ENCODE assay signal across 10 cellular contexts in genomic region chr15:60372223-60372622, GRCh38. TPM values are rescaled to one million over a fixed set of nuclear protein-coding genes. Genes with fewer than 3 reads are reported as not detected.
A peak's percentile ranks its signal among the peaks of the same experiment; 100 is the strongest.
DNase-seq lines count a peak whose midpoint lies in the region; ATAC-seq and TF ChIP-seq lines count a peak whose summit lies in the region.
"Had no signal": no experiment of that assay in that cellular context is flagged by ENCODE, and none has a peak within 500 bp of the region (broad histone marks: within the 10 kb centered on the region; RNA-seq: fewer than 3 reads in every experiment).

No MANE protein-coding gene starts in this region.

- H3K9ac ChIP-seq in mammary epithelial cell (ENCODE audit: insufficient read depth, low read length), result peak overlapping the region; percentile 85

- peaks cover 27% of the 10 kb centered on the region for H4K20me1 ChIP-seq in mammary epithelial cell (ENCODE audit: insufficient read depth, low read length)

- H3K4me1 Mint-ChIP-seq in activated CD4-positive, alpha-beta T cell treated with anti-CD3 and anti-CD28 coated beads, Interleukin-2, amount 10 ng/mL, durations not matched to agents 24 days and 14 days, result peaks cover 26% of the 10 kb centered on the region
- peaks cover 13% of the 10 kb centered on the region for H3K4me1 Mint-ChIP-seq in activated CD4-positive, alpha-beta T cell treated with anti-CD3 and anti-CD28 coated beads for 36 hours

- no peak overlapping the region for H2AFZ ChIP-seq in mammary epithelial cell (ENCODE audit: low read depth, low read length)

- TF ChIP-seq EP300 in transverse colon (IDR thresholded peaks at IDR 0.05; ENCODE audit: low read depth), result no peak

- no peak for DNase-seq in activated CD4-positive, alpha-beta T cell treated with anti-CD3 and anti-CD28 coated beads, Interleukin-2, amount 10 ng/mL, durations not matched to agents 24 days and 14 days
- no peak for DNase-seq in activated CD4-positive, alpha-beta T cell treated with anti-CD3 and anti-CD28 coated beads for 36 hours
- DNase-seq in mammary epithelial cell (no peak), transverse colon (no peak), DMS79 (lab: John Stamatoyannopoulos, UW) (no peak), NK-92 (lab: John Stamatoyannopoulos, UW; ENCODE audit: unreplicated experiment) (no peak)
- DNase-seq: 8988T; activated naive CD8-positive, alpha-beta T cell treated with anti-CD3 and anti-CD28 coated beads, Interleukin-2, amount 50 U/mL, for 24 hours had no signal

- peaks cover 83% of the 10 kb centered on the region for H3K79me2 ChIP-seq in mammary epithelial cell (ENCODE audit: insufficient read depth, low read length)

- CTCF ChIA-PET in activated CD4-positive, alpha-beta T cell treated with anti-CD3 and anti-CD28 coated beads for 36 hours (lab: Charles Lee), result interaction anchor here (1.4 kb wide), 1 partner anchor 13 kb away, joined by 4 read pairs; no protein-coding TSS in a partner anchor
- CTCF ChIA-PET in mammary epithelial cell (lab: Charles Lee; ENCODE audit: low non-redundant PET), result no interaction called here

- H3K27me3 ChIP-seq in mammary epithelial cell (ENCODE audit: insufficient read depth, low read length), result no peaks in the 10 kb centered on the region
- H3K27me3 ChIP-seq in muscle layer of duodenum (ENCODE audit: low read depth, low read length), result no peaks in the 10 kb centered on the region
- no peaks in the 10 kb centered on the region for H3K27me3 ChIP-seq in transverse colon

- H3K4me3 ChIP-seq in mammary epithelial cell (replicated peaks in 1 of 3; ENCODE audit: insufficient read depth in 1 of 3, low read depth in 2 of 3, low read length in 3 of 3) (no peak overlapping the region), muscle layer of duodenum (ENCODE audit: low read depth in 1 of 2, low read length in 2 of 2) (no peak overlapping the region), transverse colon (no peak overlapping the region)

- dilution Hi-C loops in mammary epithelial cell (cut with HindIII; ENCODE audit: low sequenced_read_pairs), result no loop called here

- H3K27ac Mint-ChIP-seq in activated CD4-positive, alpha-beta T cell treated with anti-CD3 and anti-CD28 coated beads, Interleukin-2, amount 10 ng/mL, durations not matched to agents 24 days and 14 days, result peak overlapping the region; percentile 60
- no peak overlapping the region for H3K27ac Mint-ChIP-seq in activated CD4-positive, alpha-beta T cell treated with anti-CD3 and anti-CD28 coated beads for 36 hours

- H3K27ac ChIP-seq in mammary epithelial cell (ENCODE audit: insufficient read depth, low read depth, low read length), result peak overlapping the region; percentile 96
- peak overlapping the region; percentile 40 for H3K27ac ChIP-seq in muscle layer of duodenum (ENCODE audit: low read length)
- H3K27ac ChIP-seq in transverse colon, result peak overlapping the region; percentile 75 to 79 (median 77)

- H3K36me3 ChIP-seq in mammary epithelial cell (ENCODE audit: insufficient read depth, low read length) (peaks cover 60% of the 10 kb centered on the region), muscle layer of duodenum (ENCODE audit: control insufficient read depth in 1 of 2, insufficient read depth in 2 of 2, low read length in 2 of 2) (peaks cover 18 to 53% of the 10 kb centered on the region in 2 donors), transverse colon (peaks cover 0 to 16% (median 0%) of the 10 kb centered on the region in 4 donors)

- no peak for TF ChIP-seq POLR2A in transverse colon (IDR thresholded peaks at IDR 0.05)

- BruUV-seq in mammary epithelial cell (replicated peaks; lab: Mats Ljungman, UMichigan), result no TSS peak

- POLR2A ChIA-PET in activated CD4-positive, alpha-beta T cell treated with anti-CD3 and anti-CD28 coated beads for 36 hours (lab: Charles Lee), result no interaction called here

- H3K4me3 Mint-ChIP-seq in activated CD4-positive, alpha-beta T cell treated with anti-CD3 and anti-CD28 coated beads, Interleukin-2, amount 10 ng/mL, durations not matched to agents 24 days and 14 days, result no peak overlapping the region
- H3K4me3 Mint-ChIP-seq in activated CD4-positive, alpha-beta T cell treated with anti-CD3 and anti-CD28 coated beads for 36 hours, result no peak overlapping the region
- H3K4me3 Mint-ChIP-seq: activated naive CD8-positive, alpha-beta T cell treated with anti-CD3 and anti-CD28 coated beads, Interleukin-2, amount 50 U/mL, for 24 hours had no signal

- ATAC-seq in activated CD4-positive, alpha-beta T cell treated with anti-CD3 and anti-CD28 coated beads for 36 hours, result no peak
- ATAC-seq in HG03469 (IDR thresholded peaks at IDR 0.05; ENCODE audit: unreplicated experiment), result no peak
- ATAC-seq: activated naive CD8-positive, alpha-beta T cell treated with anti-CD3 and anti-CD28 coated beads, Interleukin-2, amount 50 U/mL, for 24 hours had no signal

- TF ChIP-seq CTCF in mammary epithelial cell (conservative IDR thresholded peaks at IDR 0.05 in 1 of 2, IDR thresholded peaks at IDR 0.05 in 1 of 2; ENCODE audit: extremely low read depth in 1 of 2, insufficient read depth in 1 of 2, low read depth in 1 of 2, low read length in 2 of 2) (no peak), transverse colon (IDR thresholded peaks at IDR 0.05) (no peak)

- no peaks in the 10 kb centered on the region for H3K27me3 Mint-ChIP-seq in activated CD4-positive, alpha-beta T cell treated with anti-CD3 and anti-CD28 coated beads, Interleukin-2, amount 10 ng/mL, durations not matched to agents 24 days and 14 days
- no peaks in the 10 kb centered on the region for H3K27me3 Mint-ChIP-seq in activated CD4-positive, alpha-beta T cell treated with anti-CD3 and anti-CD28 coated beads for 36 hours
- H3K27me3 Mint-ChIP-seq: activated naive CD8-positive, alpha-beta T cell treated with anti-CD3 and anti-CD28 coated beads, Interleukin-2, amount 50 U/mL, for 24 hours had no signal

- no peaks in the 10 kb centered on the region for H3K9me3 Mint-ChIP-seq in activated CD4-positive, alpha-beta T cell treated with anti-CD3 and anti-CD28 coated beads, Interleukin-2, amount 10 ng/mL, durations not matched to agents 24 days and 14 days
- H3K9me3 Mint-ChIP-seq in activated CD4-positive, alpha-beta T cell treated with anti-CD3 and anti-CD28 coated beads for 36 hours (ENCODE audit: low read depth), result no peaks in the 10 kb centered on the region
- H3K9me3 Mint-ChIP-seq: activated naive CD8-positive, alpha-beta T cell treated with anti-CD3 and anti-CD28 coated beads, Interleukin-2, amount 50 U/mL, for 24 hours had no signal

- intact Hi-C loops in activated CD4-positive, alpha-beta T cell treated with anti-CD3 and anti-CD28 coated beads, Interleukin-2, amount 10 ng/mL, durations not matched to agents 24 days and 14 days (cut with micrococcal nuclease), result no loop called here
- intact Hi-C loops in activated CD4-positive, alpha-beta T cell treated with anti-CD3 and anti-CD28 coated beads for 36 hours (cut with DNase I, micrococcal nuclease), result no loop called here
- intact Hi-C loops in mammary epithelial cell (cut with micrococcal nuclease), result loop anchor here (5.0 kb wide), 2 partner anchors 70 to 150 kb away; no protein-coding TSS in a partner anchor
- intact Hi-C loops in transverse colon (cut with DNase I; ENCODE audit: low total_unique reads), result no loop called here

- in situ Hi-C loops in mammary epithelial cell (cut with MboI; ENCODE audit: low sequenced_read_pairs in 2 of 2) (loop anchor here in 1 of 2 donors (25.0 kb wide), 1 partner anchor 90 kb away; no protein-coding TSS in a partner anchor), transverse colon (cut with MboI; ENCODE audit: low pct_ligation_motif_present in 1 of 4, low pct_unique_long_range_greater_than_20kb in 1 of 4, low sequenced_read_pairs in 3 of 4) (no loop called here)

- H3K9me3 ChIP-seq in mammary epithelial cell (replicated peaks; ENCODE audit: insufficient read depth, low read length) (no peaks in the 10 kb centered on the region), muscle layer of duodenum (ENCODE audit: control insufficient read depth in 1 of 2, low read length in 2 of 2) (no peaks in the 10 kb centered on the region), transverse colon (no peaks in the 10 kb centered on the region)

- peaks cover 55% of the 10 kb centered on the region for H3K36me3 Mint-ChIP-seq in activated CD4-positive, alpha-beta T cell treated with anti-CD3 and anti-CD28 coated beads, Interleukin-2, amount 10 ng/mL, durations not matched to agents 24 days and 14 days (ENCODE audit: low read depth)
- H3K36me3 Mint-ChIP-seq in activated CD4-positive, alpha-beta T cell treated with anti-CD3 and anti-CD28 coated beads for 36 hours (ENCODE audit: low read depth), result peaks cover 2% of the 10 kb centered on the region

- H3K4me1 ChIP-seq in mammary epithelial cell (ENCODE audit: insufficient read depth, low read length) (peaks cover 71% of the 10 kb centered on the region), muscle layer of duodenum (ENCODE audit: control insufficient read depth in 1 of 2, insufficient read depth in 2 of 2, low read length in 2 of 2) (peaks cover 7 to 28% of the 10 kb centered on the region in 2 donors), transverse colon (peaks cover 15 to 58% (median 45%) of the 10 kb centered on the region in 4 donors)

- H3K4me2 ChIP-seq in mammary epithelial cell (ENCODE audit: insufficient read depth, low read depth, low read length), result peak overlapping the region; percentile 42

- 88% methylated on average over 4 of the region's 4 CpGs for WGBS in mammary epithelial cell (ENCODE audit: low coverage, missing lambda C conversion rate)
- WGBS in transverse colon (ENCODE audit: low coverage in 1 of 2), 2 donors, result 85 to 100% methylated on average over 3 to 4 of the region's 4 CpGs

RNA-seq across cellular contexts. Expression of gene ANXA2, which starts 25.6 kb away (rescaled TPM):
- 214 and 225 TPM in 2 replicates for total RNA-seq in activated CD4-positive, alpha-beta T cell treated with anti-CD3 and anti-CD28 coated beads, Interleukin-2, amount 10 ng/mL, durations not matched to agents 24 days and 14 days
- total RNA-seq in activated CD4-positive, alpha-beta T cell treated with anti-CD3 and anti-CD28 coated beads for 36 hours, result 10 to 100 TPM; 65.9 to 80.2 TPM
- total RNA-seq in mammary epithelial cell (1,000 to 10,000 TPM; 5,384 to 5,597 TPM), transverse colon (100 to 1,000 TPM; 487 to 718 (median 620) TPM)
- 10,424 TPM for polyA plus RNA-seq in mammary epithelial cell
- 5,891 TPM for polyA minus RNA-seq in mammary epithelial cell

Comparison
In these comparisons a context has a peak if more than half of its experiments do, and no peak if none do; other contexts are left out.
1. H3K27ac ChIP-seq: peak in every context shown above with its lines; median percentile 96 in mammary epithelial cell; 77 in transverse colon; 40 in muscle layer of duodenum.
2. RNA of gene ANXA2, which starts 25.6 kb away (total RNA-seq): 5,384 to 5,597 TPM in mammary epithelial cell; 487 to 718 TPM in transverse colon, 214 to 225 TPM in activated CD4-positive, alpha-beta T cell treated with anti-CD3 and anti-CD28 coated beads, Interleukin-2, amount 10 ng/mL, durations not matched to agents 24 days and 14 days and 65.9 to 80.2 TPM in activated CD4-positive, alpha-beta T cell treated with anti-CD3 and anti-CD28 coated beads for 36 hours; every median in the first group is over 4 times any median in the second.